In the genomic region with DNA sequence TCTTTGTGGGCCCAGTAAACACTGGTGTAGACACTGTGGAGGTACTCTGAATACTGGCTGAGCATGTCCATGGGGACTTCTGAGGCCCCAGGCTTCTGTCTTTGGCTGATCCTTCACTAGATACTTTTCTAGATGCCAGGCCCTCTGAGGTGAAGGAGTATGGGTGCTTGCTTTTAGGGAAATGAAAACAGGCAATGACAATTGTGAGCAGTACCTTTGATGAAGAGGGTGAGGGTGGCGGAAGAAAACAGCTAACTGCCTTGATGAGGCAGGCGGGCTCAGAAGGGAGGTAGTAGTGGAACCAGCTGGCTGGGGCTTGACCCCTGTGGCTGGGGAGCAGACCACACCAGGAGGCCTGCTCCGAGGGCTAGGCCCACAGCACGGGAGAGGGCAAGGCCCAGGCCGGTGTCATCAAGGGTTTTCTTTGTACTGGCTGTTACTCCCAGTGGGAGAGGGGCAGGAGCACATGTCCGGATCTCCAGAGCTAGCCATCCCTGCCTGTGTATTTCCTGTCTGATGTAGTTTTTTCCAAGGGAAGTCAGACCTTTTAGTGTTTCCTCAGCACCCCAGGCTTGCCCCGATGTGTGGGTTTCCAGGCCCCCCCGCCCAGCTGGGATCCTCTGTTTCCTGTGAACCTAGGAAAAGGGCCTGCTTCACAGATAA, we compare ENCODE assay signal across 9 cellular contexts. TPM values are rescaled to one million over a fixed set of nuclear protein-coding genes. Genes with fewer than 3 reads are reported as not detected.
A peak's percentile ranks its signal among the peaks of the same experiment; 100 is the strongest.
DNase-seq lines count a peak whose midpoint lies in the region; ATAC-seq and TF ChIP-seq lines count a peak whose summit lies in the region.
"Had no signal": no experiment of that assay in that cellular context is flagged by ENCODE, and none has a peak within 500 bp of the region (broad histone marks: within the 10 kb centered on the region; RNA-seq: fewer than 3 reads in every experiment).

No MANE protein-coding gene starts in this region.

- peak overlapping the region; percentile 90 for H3K4me3 Mint-ChIP-seq in activated naive CD4-positive, alpha-beta T cell treated with anti-CD3 and anti-CD28 coated beads, Interleukin-2, amount 50 U/mL, for 24 hours

- no peaks in the 10 kb centered on the region for H3K27me3 ChIP-seq in colonic mucosa
- no peaks in the 10 kb centered on the region for H3K27me3 ChIP-seq in vagina

- H3K9me3 ChIP-seq in colonic mucosa: no peaks in the 10 kb centered on the region
- H3K9me3 ChIP-seq in vagina: no peaks in the 10 kb centered on the region
- H3K9me3 ChIP-seq: mucosa of descending colon had no signal

- no peaks in the 10 kb centered on the region for H3K27me3 Mint-ChIP-seq in activated naive CD4-positive, alpha-beta T cell treated with anti-CD3 and anti-CD28 coated beads, Interleukin-2, amount 50 U/mL, for 24 hours

- H3K36me3 ChIP-seq in colonic mucosa (no peaks in the 10 kb centered on the region), vagina (no peaks in the 10 kb centered on the region)

- H3K4me3 ChIP-seq in colonic mucosa: no peak overlapping the region
- H3K4me3 ChIP-seq in vagina: peak overlapping the region in 1 of 2 donors; percentile 1
- H3K4me3 ChIP-seq: mucosa of descending colon had no signal

- H3K9ac ChIP-seq in colonic mucosa (ENCODE audit: low read depth in 2 of 2, low read length in 2 of 2): peak overlapping the region in 1 of 2 donors; percentile 38

- no peak for ATAC-seq in GM21717 (IDR thresholded peaks at IDR 0.05; ENCODE audit: unreplicated experiment)
- no peak for ATAC-seq in GM21515 (IDR thresholded peaks at IDR 0.05; ENCODE audit: unreplicated experiment)
- ATAC-seq: mucosa of descending colon had no signal

- intact Hi-C loops in colonic mucosa (cut with DNase I) (no loop called here), vagina (cut with DNase I) (no loop called here)

- no peak for TF ChIP-seq POLR2A in vagina (IDR thresholded peaks at IDR 0.05)

- H3K36me3 Mint-ChIP-seq in activated naive CD4-positive, alpha-beta T cell treated with anti-CD3 and anti-CD28 coated beads, Interleukin-2, amount 50 U/mL, for 24 hours: no peaks in the 10 kb centered on the region

- TF ChIP-seq CTCF in colonic mucosa (IDR thresholded peaks at IDR 0.05): no peak
- TF ChIP-seq CTCF in vagina (IDR thresholded peaks at IDR 0.05): no peak

- H3K27ac ChIP-seq in colonic mucosa: peak overlapping the region; percentile 24
- H3K27ac ChIP-seq in vagina: peak overlapping the region; percentile 98

- no peaks in the 10 kb centered on the region for H3K9me3 Mint-ChIP-seq in activated naive CD4-positive, alpha-beta T cell treated with anti-CD3 and anti-CD28 coated beads, Interleukin-2, amount 50 U/mL, for 24 hours

- no peak for DNase-seq in activated naive CD4-positive, alpha-beta T cell treated with anti-CD3 and anti-CD28 coated beads, Interleukin-2, amount 50 U/mL, for 16 hours
- DNase-seq in colonic mucosa (no peak), midbrain (lab: John Stamatoyannopoulos, UW) (peak; percentile 5), vagina (ENCODE audit: extremely low spot score in 2 of 2) (no peak), NCI-H774 (lab: John Stamatoyannopoulos, UW) (no peak)

- H3K27ac Mint-ChIP-seq in activated naive CD4-positive, alpha-beta T cell treated with anti-CD3 and anti-CD28 coated beads, Interleukin-2, amount 50 U/mL, for 24 hours: peak overlapping the region; percentile 100

- peaks cover 80% of the 10 kb centered on the region for H3K4me1 Mint-ChIP-seq in activated naive CD4-positive, alpha-beta T cell treated with anti-CD3 and anti-CD28 coated beads, Interleukin-2, amount 50 U/mL, for 24 hours

- H3K4me1 ChIP-seq in colonic mucosa (no peaks in the 10 kb centered on the region), vagina (peaks cover 82% of the 10 kb centered on the region)

RNA-seq across cellular contexts. Expression of gene PLCG1, which starts 3.9 kb away (rescaled TPM):
- 10 to 100 TPM; 57.3 to 67.4 TPM for total RNA-seq in colonic mucosa
- 138 TPM for total RNA-seq in vagina
